In the genomic region with DNA sequence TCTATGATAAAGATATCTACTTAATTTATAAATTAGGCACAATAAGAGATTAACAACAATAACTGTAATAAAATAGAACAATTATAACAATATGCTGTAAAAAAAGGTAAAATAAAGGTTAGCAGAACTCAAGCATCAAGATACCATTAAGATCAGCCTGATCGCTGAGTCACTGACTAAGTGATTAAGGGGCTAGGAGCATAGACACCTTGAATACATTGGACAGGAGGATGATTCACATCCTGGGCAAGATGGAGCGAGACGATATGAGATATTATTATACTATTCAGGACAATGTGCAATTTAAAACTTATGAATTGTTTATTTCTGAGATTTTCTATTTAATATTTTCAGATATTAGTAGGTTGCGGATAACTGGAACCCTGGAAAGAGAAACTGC, we compare ENCODE assay signal across 23 cellular contexts.
"Had no signal": no experiment of that assay in that cellular context is flagged by ENCODE, and none has a peak within 500 bp of the region (broad histone marks: within the 10 kb centered on the region; RNA-seq: fewer than 3 reads in every experiment).

No MANE protein-coding gene starts in this region.

- H3K36me3 Mint-ChIP-seq: activated CD8-positive, alpha-beta memory T cell treated with anti-CD3 and anti-CD28 coated beads, Interleukin-2, amount 10 ng/mL, durations not matched to agents 7 days and 5 days; naive thymus-derived CD4-positive, alpha-beta T cell; neural progenitor cell; T-cell had no signal

- H3K4me2 ChIP-seq: neural progenitor cell had no signal

- H3K27me3 ChIP-seq: brain microvascular endothelial cell, neural progenitor cell, suprapubic skin, transverse colon, vagina had no signal

- H3K4me3 Mint-ChIP-seq: activated CD4-positive, alpha-beta memory T cell treated with anti-CD3 and anti-CD28 coated beads, Interleukin-2, amount 10 ng/mL, durations not matched to agents 7 days and 5 days; activated CD8-positive, alpha-beta memory T cell treated with anti-CD3 and anti-CD28 coated beads, Interleukin-2, amount 10 ng/mL, durations not matched to agents 7 days and 5 days; activated naive CD4-positive, alpha-beta T cell treated with anti-CD3 and anti-CD28 coated beads for 36 hours; activated T-cell treated with anti-CD3 and anti-CD28 coated beads, Interleukin-2, amount 50 U/mL, for 24 hours; naive thymus-derived CD4-positive, alpha-beta T cell; neural progenitor cell; stimulated activated naive CD8-positive, alpha-beta T cell treated with anti-CD3 and anti-CD28 coated beads, Interleukin-15, Interleukin-2, amounts not matched to agents 100 ng/mL and 50 ng/mL, for 24 hours; T-cell had no signal

- H3K4me3 ChIP-seq: coronary artery, neural progenitor cell, suprapubic skin, transverse colon, vagina had no signal

- ATAC-seq: activated CD8-positive, alpha-beta memory T cell treated with anti-CD3 and anti-CD28 coated beads, Interleukin-2, amount 10 ng/mL, durations not matched to agents 7 days and 5 days; left ventricle myocardium superior; naive thymus-derived CD4-positive, alpha-beta T cell; right cardiac atrium; T-cell had no signal

- H3K9me3 Mint-ChIP-seq: activated CD4-positive, alpha-beta memory T cell treated with anti-CD3 and anti-CD28 coated beads, Interleukin-2, amount 10 ng/mL, durations not matched to agents 7 days and 5 days; activated naive CD4-positive, alpha-beta T cell treated with anti-CD3 and anti-CD28 coated beads for 36 hours; activated T-cell treated with anti-CD3 and anti-CD28 coated beads, Interleukin-2, amount 50 U/mL, for 24 hours; neural progenitor cell; stimulated activated naive CD8-positive, alpha-beta T cell treated with anti-CD3 and anti-CD28 coated beads, Interleukin-15, Interleukin-2, amounts not matched to agents 100 ng/mL and 50 ng/mL, for 24 hours had no signal

- H3K9me3 ChIP-seq: suprapubic skin, transverse colon, vagina had no signal

- H3K9ac ChIP-seq: neural progenitor cell had no signal

- H3K4me1 ChIP-seq: neural progenitor cell, suprapubic skin, transverse colon, vagina had no signal

- H3K27ac ChIP-seq: brain microvascular endothelial cell, coronary artery, neural progenitor cell, suprapubic skin, transverse colon, vagina had no signal

- FAIRE-seq: kidney had no signal

- H3K36me3 ChIP-seq: brain microvascular endothelial cell, neural progenitor cell, suprapubic skin, transverse colon, vagina had no signal

- H2AFZ ChIP-seq: neural progenitor cell had no signal

- DNase-seq: activated CD4-positive, alpha-beta memory T cell treated with anti-CD3 and anti-CD28 coated beads, Interleukin-2, amount 10 ng/mL, durations not matched to agents 7 days and 5 days; activated CD4-positive, alpha-beta T cell treated with anti-CD3 and anti-CD28 coated beads for 48 hours; activated CD4-positive, CD25-positive, alpha-beta regulatory T cell; activated CD8-positive, alpha-beta memory T cell treated with anti-CD3 and anti-CD28 coated beads, Interleukin-2, amount 10 ng/mL, durations not matched to agents 7 days and 5 days; activated naive CD4-positive, alpha-beta T cell treated with anti-CD3 and anti-CD28 coated beads for 36 hours; activated T-cell treated with anti-CD3 and anti-CD28 coated beads, Interleukin-2, amount 50 U/mL, for 24 hours; anterior cingulate cortex; brain microvascular endothelial cell; hippocampal formation; kidney; left ventricle myocardium superior; mesenchymal stem cell; naive thymus-derived CD4-positive, alpha-beta T cell; right cardiac atrium; T-cell; T-helper 9 cell; transverse colon had no signal

- H3K27me3 Mint-ChIP-seq: activated CD4-positive, alpha-beta memory T cell treated with anti-CD3 and anti-CD28 coated beads, Interleukin-2, amount 10 ng/mL, durations not matched to agents 7 days and 5 days; activated CD8-positive, alpha-beta memory T cell treated with anti-CD3 and anti-CD28 coated beads, Interleukin-2, amount 10 ng/mL, durations not matched to agents 7 days and 5 days; activated T-cell treated with anti-CD3 and anti-CD28 coated beads, Interleukin-2, amount 50 U/mL, for 24 hours; naive thymus-derived CD4-positive, alpha-beta T cell; progenitor cell of endocrine pancreas; stimulated activated naive CD8-positive, alpha-beta T cell treated with anti-CD3 and anti-CD28 coated beads, Interleukin-15, Interleukin-2, amounts not matched to agents 100 ng/mL and 50 ng/mL, for 24 hours; T-cell had no signal

- H3K27ac Mint-ChIP-seq: activated CD4-positive, alpha-beta memory T cell treated with anti-CD3 and anti-CD28 coated beads, Interleukin-2, amount 10 ng/mL, durations not matched to agents 7 days and 5 days; activated CD8-positive, alpha-beta memory T cell treated with anti-CD3 and anti-CD28 coated beads, Interleukin-2, amount 10 ng/mL, durations not matched to agents 7 days and 5 days; activated naive CD4-positive, alpha-beta T cell treated with anti-CD3 and anti-CD28 coated beads for 36 hours; activated T-cell treated with anti-CD3 and anti-CD28 coated beads, Interleukin-2, amount 50 U/mL, for 24 hours; naive thymus-derived CD4-positive, alpha-beta T cell; neural progenitor cell; stimulated activated naive CD8-positive, alpha-beta T cell treated with anti-CD3 and anti-CD28 coated beads, Interleukin-15, Interleukin-2, amounts not matched to agents 100 ng/mL and 50 ng/mL, for 24 hours; T-cell had no signal

- H3K4me1 Mint-ChIP-seq: activated CD4-positive, alpha-beta memory T cell treated with anti-CD3 and anti-CD28 coated beads, Interleukin-2, amount 10 ng/mL, durations not matched to agents 7 days and 5 days; activated CD8-positive, alpha-beta memory T cell treated with anti-CD3 and anti-CD28 coated beads, Interleukin-2, amount 10 ng/mL, durations not matched to agents 7 days and 5 days; naive thymus-derived CD4-positive, alpha-beta T cell; T-cell had no signal
